Comparison of ENCODE assay signal across 8 cellular contexts in the genomic region with DNA sequence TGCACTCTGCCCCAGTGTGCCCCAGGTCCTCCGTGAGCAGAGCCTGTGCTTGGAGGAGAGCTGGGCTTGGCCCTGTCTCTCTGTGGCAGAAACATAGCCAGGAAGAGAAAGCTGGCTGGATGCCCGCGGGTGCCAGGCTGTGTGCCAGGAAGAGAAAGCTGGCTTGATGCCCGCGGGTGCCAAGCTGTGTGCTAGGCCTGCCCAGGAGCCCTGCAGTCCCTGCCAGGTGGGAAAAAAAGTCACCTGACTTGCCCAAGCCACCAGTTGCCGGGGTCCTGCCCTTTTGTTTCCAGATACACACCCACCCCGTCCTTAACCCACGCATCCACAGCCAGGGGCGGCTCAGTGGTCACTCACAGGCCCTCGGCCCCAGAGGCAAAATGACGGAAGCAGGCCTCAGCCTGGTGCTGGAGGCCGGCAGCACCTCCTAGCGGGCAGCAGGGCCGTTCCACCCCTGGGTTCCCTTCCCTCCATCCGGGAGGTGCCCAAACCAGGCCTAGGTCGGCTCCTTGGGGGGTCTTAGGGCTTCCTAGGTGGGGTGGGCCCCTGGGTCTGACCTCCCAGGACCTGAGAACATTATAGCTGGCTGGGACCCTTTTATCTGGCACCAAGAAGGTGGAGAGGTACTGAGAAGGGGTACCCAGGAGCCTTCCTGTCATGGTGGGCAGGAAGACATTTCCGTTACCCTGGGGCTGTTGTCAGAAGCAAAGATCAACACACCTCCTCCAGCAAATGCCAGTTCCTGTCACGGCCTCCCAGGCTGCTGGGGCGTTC. TPM values are rescaled to one million over a fixed set of nuclear protein-coding genes. Genes with fewer than 3 reads are reported as not detected.
DNase-seq lines count a peak whose midpoint lies in the region; ATAC-seq and TF ChIP-seq lines count a peak whose summit lies in the region.

No MANE protein-coding gene starts in this region.

- H3K27me3 ChIP-seq in OCI-LY3 (ENCODE audit: low read depth, low read length) (no peaks in the 10 kb centered on the region), gastrocnemius medialis (peaks cover 0 to 2% (median 0%) of the 10 kb centered on the region in 3 donors)

- no peaks in the 10 kb centered on the region for H3K36me3 ChIP-seq in OCI-LY3 (replicated peaks; ENCODE audit: low read depth, low read length)
- no peaks in the 10 kb centered on the region for H3K36me3 ChIP-seq in gastrocnemius medialis

- H3K27ac ChIP-seq in OCI-LY3 (ENCODE audit: low read length) (no peak overlapping the region), gastrocnemius medialis (no peak overlapping the region)

- H3K9ac ChIP-seq in OCI-LY3 (ENCODE audit: low read length) = no peak overlapping the region

- no peaks in the 10 kb centered on the region for H3K9me3 ChIP-seq in OCI-LY3 (ENCODE audit: insufficient read depth, low read length)
- H3K9me3 ChIP-seq in gastrocnemius medialis = no peaks in the 10 kb centered on the region

- in situ Hi-C loops in gastrocnemius medialis (cut with MboI; ENCODE audit: low sequenced_read_pairs in 4 of 4) = no loop called here

- no peak overlapping the region for H3K4me2 ChIP-seq in OCI-LY3 (ENCODE audit: low read length)

- no peak for TF ChIP-seq POLR2A in gastrocnemius medialis (IDR thresholded peaks at IDR 0.05)

- peak overlapping the region; percentile 70 for H3K4me3 Mint-ChIP-seq in activated T-helper 2 cell treated with anti-CD3 and anti-CD28 coated beads, Interferon-gamma antibody, Interleukin-2, Interleukin-4, amounts not matched to agents 10 μg/mL and 5 μg/mL and 100 μg/mL, durations not matched to agents 14 hours and 24 hours and 36 hours (ENCODE audit: low read depth)

- peaks cover 26% of the 10 kb centered on the region for H3K36me3 Mint-ChIP-seq in activated T-helper 2 cell treated with anti-CD3 and anti-CD28 coated beads, Interferon-gamma antibody, Interleukin-2, Interleukin-4, amounts not matched to agents 10 μg/mL and 5 μg/mL and 100 μg/mL, durations not matched to agents 14 hours and 24 hours and 36 hours (ENCODE audit: low read depth)

- no peaks in the 10 kb centered on the region for H3K4me1 ChIP-seq in OCI-LY3 (ENCODE audit: low read length)
- H3K4me1 ChIP-seq in gastrocnemius medialis = peaks cover 8 to 11% of the 10 kb centered on the region in 2 donors

- no peak overlapping the region for H3K4me3 ChIP-seq in OCI-LY3 (ENCODE audit: low read length)
- no peak overlapping the region for H3K4me3 ChIP-seq in gastrocnemius medialis

- H3K4me1 Mint-ChIP-seq in activated T-helper 2 cell treated with anti-CD3 and anti-CD28 coated beads, Interferon-gamma antibody, Interleukin-2, Interleukin-4, amounts not matched to agents 10 μg/mL and 5 μg/mL and 100 μg/mL, durations not matched to agents 14 hours and 24 hours and 36 hours (ENCODE audit: low read depth) = peaks cover 51% of the 10 kb centered on the region

- no peak overlapping the region; the same call in 1 of the 2 replicates for H2AFZ ChIP-seq in OCI-LY3 (ENCODE audit: low read depth, low read length)

- TF ChIP-seq CTCF in OCI-LY3 (IDR thresholded peaks at IDR 0.05; ENCODE audit: low read depth, low read length) (peak; percentile 34), gastrocnemius medialis (IDR thresholded peaks at IDR 0.05 in 4 of 5, conservative IDR thresholded peaks at IDR 0.05 in 1 of 5) (peak in 1 of 5 experiments; percentile 24)

- intact Hi-C loops in activated T-helper 2 cell treated with anti-CD3 and anti-CD28 coated beads, Interferon-gamma antibody, Interleukin-2, Interleukin-4, amounts not matched to agents 10 μg/mL and 5 μg/mL and 100 μg/mL, durations not matched to agents 14 hours and 24 hours and 36 hours (cut with micrococcal nuclease) = loop anchor here (5.0 kb wide), 1 partner anchor 109 kb away; a partner anchor contains a TSS
- intact Hi-C loops in Right ventricle myocardium superior (cut with DNase I) (no loop called here), gastrocnemius medialis (cut with DNase I; ENCODE audit: low total_unique reads) (no loop called here)

- no peaks in the 10 kb centered on the region for H4K20me1 ChIP-seq in OCI-LY3 (ENCODE audit: insufficient read depth, low read length)

- DNase-seq in H4 (ENCODE audit: low spot score) (peak; percentile 64), Right ventricle myocardium superior (peak; percentile 90), gastrocnemius medialis (peak in 1 of 2 donors; percentile 57), germinal center (ENCODE audit: low spot score) (no peak)
- DNase-seq in activated T-helper 2 cell treated with anti-CD3 and anti-CD28 coated beads, Interferon-gamma antibody, Interleukin-2, Interleukin-4, amounts not matched to agents 10 μg/mL and 5 μg/mL and 100 μg/mL, durations not matched to agents 14 hours and 24 hours and 36 hours (ENCODE audit: low spot score) = peak; percentile 55

- H3K27ac Mint-ChIP-seq in activated T-helper 2 cell treated with anti-CD3 and anti-CD28 coated beads, Interferon-gamma antibody, Interleukin-2, Interleukin-4, amounts not matched to agents 10 μg/mL and 5 μg/mL and 100 μg/mL, durations not matched to agents 14 hours and 24 hours and 36 hours = peak overlapping the region; percentile 70

- H3K27me3 Mint-ChIP-seq in activated T-helper 2 cell treated with anti-CD3 and anti-CD28 coated beads, Interferon-gamma antibody, Interleukin-2, Interleukin-4, amounts not matched to agents 10 μg/mL and 5 μg/mL and 100 μg/mL, durations not matched to agents 14 hours and 24 hours and 36 hours (ENCODE audit: low read depth) = no peaks in the 10 kb centered on the region

- peak; percentile 91 for ATAC-seq in Right ventricle myocardium superior (ENCODE audit: poor library complexity)
- ATAC-seq in gastrocnemius medialis = peak; percentile 16 to 79
- ATAC-seq in GM21390 (IDR thresholded peaks at IDR 0.05; ENCODE audit: unreplicated experiment) = no peak
- ATAC-seq in HG02938 (IDR thresholded peaks at IDR 0.05; ENCODE audit: unreplicated experiment) = no peak

- no peaks in the 10 kb centered on the region for H3K9me3 Mint-ChIP-seq in activated T-helper 2 cell treated with anti-CD3 and anti-CD28 coated beads, Interferon-gamma antibody, Interleukin-2, Interleukin-4, amounts not matched to agents 10 μg/mL and 5 μg/mL and 100 μg/mL, durations not matched to agents 14 hours and 24 hours and 36 hours

- H3K79me2 ChIP-seq in OCI-LY3 (ENCODE audit: low read length) = no peaks in the 10 kb centered on the region

RNA-seq across cellular contexts. Expression of a gene that starts 9.1 kb away (rescaled TPM):
- 0.91 and 1.9 TPM in 2 replicates for total RNA-seq in H4 (2014; rRNA removed; shearing (Covaris generic))
- total RNA-seq in activated T-helper 2 cell treated with anti-CD3 and anti-CD28 coated beads, Interferon-gamma antibody, Interleukin-2, Interleukin-4, amounts not matched to agents 10 μg/mL and 5 μg/mL and 100 μg/mL, durations not matched to agents 14 hours and 24 hours and 36 hours = 210 and 212 TPM in 2 replicates
- 23.8 TPM for total RNA-seq in Right ventricle myocardium superior
- total RNA-seq in gastrocnemius medialis = 10 to 100 TPM; 10.9 to 41.7 (median 27.4) TPM

RNA-seq across cellular contexts. Expression of a gene that starts 28.3 kb away (rescaled TPM):
- total RNA-seq in H4 (2014; rRNA removed; shearing (Covaris generic)) = 14.9 and 21.7 TPM in 2 replicates
- 65.8 and 72.6 TPM in 2 replicates for total RNA-seq in activated T-helper 2 cell treated with anti-CD3 and anti-CD28 coated beads, Interferon-gamma antibody, Interleukin-2, Interleukin-4, amounts not matched to agents 10 μg/mL and 5 μg/mL and 100 μg/mL, durations not matched to agents 14 hours and 24 hours and 36 hours
- 77.4 TPM for total RNA-seq in Right ventricle myocardium superior
- total RNA-seq in gastrocnemius medialis = 10 to 100 TPM; 23.7 to 37.6 (median 25.8) TPM

RNA-seq across cellular contexts. Expression of a gene that starts 38.1 kb away (rescaled TPM):
- total RNA-seq in H4 (2014; rRNA removed; shearing (Covaris generic)) = 239 and 246 TPM in 2 replicates
- 48.1 and 48.3 TPM in 2 replicates for total RNA-seq in activated T-helper 2 cell treated with anti-CD3 and anti-CD28 coated beads, Interferon-gamma antibody, Interleukin-2, Interleukin-4, amounts not matched to agents 10 μg/mL and 5 μg/mL and 100 μg/mL, durations not matched to agents 14 hours and 24 hours and 36 hours
- total RNA-seq in Right ventricle myocardium superior (133 TPM), gastrocnemius medialis (100 to 1,000 TPM; 116 to 217 (median 127) TPM)

Comparison
In these comparisons a context has a peak if more than half of its experiments do, and no peak if none do; other contexts are left out.
1. ATAC-seq: peak in Right ventricle myocardium superior (single experiment) and gastrocnemius medialis (2 of 2); none in GM21390 (single experiment) and HG02938 (single experiment).